In genomic region chr14:54975856-54976255, GRCh38 we compare ENCODE assay signal across 1 cellular context.
TF ChIP-seq lines count a peak whose summit lies in the region.

No MANE protein-coding gene starts in this region.

TF ChIP-seq in endothelial cell of umbilical vein, 7 proteins besides CTCF, POLR2A, EP300 and RAD21 (continued from another document):
- no peak for TF ChIP-seq MYC (IDR thresholded peaks at IDR 0.05; ENCODE audit: low read depth, low read length)
- TF ChIP-seq POLR2AphosphoS5 (IDR thresholded peaks at IDR 0.05; ENCODE audit: insufficient read depth, low read depth, low read length), result no peak
- no peak for TF ChIP-seq GATA2 (IDR thresholded peaks at IDR 0.05; ENCODE audit: insufficient read depth, insufficient read length, low read depth, low read length)
- TF ChIP-seq, protein P1, sequence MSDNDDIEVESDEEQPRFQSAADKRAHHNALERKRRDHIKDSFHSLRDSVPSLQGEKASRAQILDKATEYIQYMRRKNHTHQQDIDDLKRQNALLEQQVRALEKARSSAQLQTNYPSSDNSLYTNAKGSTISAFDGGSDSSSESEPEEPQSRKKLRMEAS (IDR thresholded peaks at IDR 0.05; ENCODE audit: insufficient read depth, insufficient read length), result no peak
